ENCODE assay signal across 20 cellular contexts in genomic region chr2:121478996-121479735, GRCh38. TPM values are rescaled to one million over a fixed set of nuclear protein-coding genes. Genes with fewer than 3 reads are reported as not detected.
A peak's percentile ranks its signal among the peaks of the same experiment; 100 is the strongest.
DNase-seq lines count a peak whose midpoint lies in the region; ATAC-seq and TF ChIP-seq lines count a peak whose summit lies in the region.
"Had no signal": no experiment of that assay in that cellular context is flagged by ENCODE, and none has a peak within 500 bp of the region (broad histone marks: within the 10 kb centered on the region; RNA-seq: fewer than 3 reads in every experiment).

No MANE protein-coding gene starts in this region.

- peaks cover 48% of the 10 kb centered on the region for H3K4me1 ChIP-seq in ACC112 (ENCODE audit: control insufficient read depth, insufficient read depth, low read length, unreplicated experiment)
- H3K4me1 ChIP-seq in esophagus muscularis mucosa = peaks cover 34 to 68% (median 64%) of the 10 kb centered on the region in 4 donors
- H3K4me1 ChIP-seq: right lobe of liver, uterus had no signal

- ATAC-seq in central memory CD8-positive, alpha-beta T cell (replicated peaks; ENCODE audit: extremely low read depth, poor library complexity, severe bottlenecking) = no peak
- ATAC-seq in HG02852 (IDR thresholded peaks at IDR 0.05; ENCODE audit: unreplicated experiment) = no peak
- no peak for ATAC-seq in GM21381 (IDR thresholded peaks at IDR 0.05; ENCODE audit: unreplicated experiment)
- ATAC-seq: activated CD8-positive, alpha-beta T cell treated with anti-CD3 and anti-CD28 coated beads, Interleukin-2, amount 10 ng/mL, durations not matched to agents 7 days and 5 days; T-cell had no signal

- no peaks in the 10 kb centered on the region for H3K27me3 Mint-ChIP-seq in central memory CD8-positive, alpha-beta T cell
- H3K27me3 Mint-ChIP-seq in nephron (ENCODE audit: low read depth) = no peaks in the 10 kb centered on the region
- H3K27me3 Mint-ChIP-seq: T-cell had no signal

- H2AFZ ChIP-seq in ACC112 (ENCODE audit: low read length, unreplicated experiment) = no peak overlapping the region

- H3K36me3 ChIP-seq in ACC112 (ENCODE audit: insufficient read depth, low read length) = no peaks in the 10 kb centered on the region
- no peaks in the 10 kb centered on the region for H3K36me3 ChIP-seq in esophagus muscularis mucosa
- H3K36me3 ChIP-seq: ovary, uterus had no signal

- H3K4me3 ChIP-seq in ACC112 (ENCODE audit: low read depth, low read length) (no peak overlapping the region), esophagus muscularis mucosa (no peak overlapping the region)
- H3K4me3 ChIP-seq: K562, mucosa of descending colon, ovary, right lobe of liver, uterus had no signal

- peaks cover 41% of the 10 kb centered on the region for H3K4me1 Mint-ChIP-seq in central memory CD8-positive, alpha-beta T cell
- peaks cover 53% of the 10 kb centered on the region for H3K4me1 Mint-ChIP-seq in nephron

- TF ChIP-seq CTCF in nephron (IDR thresholded peaks at IDR 0.05; ENCODE audit: unreplicated experiment in 3 of 3) (no peak), esophagus muscularis mucosa (IDR thresholded peaks at IDR 0.05) (no peak)

- peak overlapping the region; percentile 56; the same call in 1 of the 2 replicates for H3K27ac ChIP-seq in ACC112 (ENCODE audit: low read depth, low read length)
- H3K27ac ChIP-seq in esophagus muscularis mucosa (replicated peaks in 1 of 4) = peak overlapping the region in 1 of 4 donors; percentile 10
- H3K27ac ChIP-seq: ovary, right lobe of liver, uterus had no signal

- H3K27ac Mint-ChIP-seq in central memory CD8-positive, alpha-beta T cell (ENCODE audit: low read depth) = peak overlapping the region; percentile 84
- peak overlapping the region; percentile 68 to 93 (median 92) for H3K27ac Mint-ChIP-seq in nephron
- H3K27ac Mint-ChIP-seq: activated CD8-positive, alpha-beta T cell treated with anti-CD3 and anti-CD28 coated beads, Interleukin-2, amount 10 ng/mL, durations not matched to agents 7 days and 5 days had no signal

- TF ChIP-seq EP300 in esophagus muscularis mucosa (IDR thresholded peaks at IDR 0.05) = no peak

- no peaks in the 10 kb centered on the region for H3K9me3 ChIP-seq in esophagus muscularis mucosa
- H3K9me3 ChIP-seq: mucosa of descending colon, ovary, right lobe of liver, uterus had no signal

- no peaks in the 10 kb centered on the region for H3K9me3 Mint-ChIP-seq in central memory CD8-positive, alpha-beta T cell
- H3K9me3 Mint-ChIP-seq in nephron = no peaks in the 10 kb centered on the region
- H3K9me3 Mint-ChIP-seq: T-cell had no signal

- H3K79me2 ChIP-seq in ACC112 (ENCODE audit: control insufficient read depth, insufficient read depth, low read length, unreplicated experiment) = peaks cover 60% of the 10 kb centered on the region

- no peak for TF ChIP-seq POLR2A in esophagus muscularis mucosa (IDR thresholded peaks at IDR 0.05; ENCODE audit: low read depth)

- no peaks in the 10 kb centered on the region for H3K27me3 ChIP-seq in ACC112 (ENCODE audit: insufficient read depth, low read length)
- no peaks in the 10 kb centered on the region for H3K27me3 ChIP-seq in esophagus muscularis mucosa
- H3K27me3 ChIP-seq: ovary, right lobe of liver, uterus had no signal

- intact Hi-C loops in esophagus muscularis mucosa (cut with DNase I) = no loop called here

- DNase-seq in EH (ENCODE audit: low read depth) = peak; percentile 29
- DNase-seq in central memory CD8-positive, alpha-beta T cell (ENCODE audit: low spot score in 2 of 2) = no peak
- DNase-seq in esophagus muscularis mucosa (ENCODE audit: extremely low spot score) = no peak
- DNase-seq in dermis blood vessel endothelial cell = no peak
- DNase-seq: activated CD8-positive, alpha-beta T cell treated with anti-CD3 and anti-CD28 coated beads, Interleukin-2, amount 10 ng/mL, durations not matched to agents 7 days and 5 days; amygdala; left colon; NCI-H1930; ovary; right lobe of liver; stimulated activated CD4-positive, alpha-beta T cell treated with anti-CD3 and anti-CD28 coated beads, Interleukin-2, amount 100 ng/mL, for 24 hours; T-cell; uterus had no signal

- H3K4me3 Mint-ChIP-seq in central memory CD8-positive, alpha-beta T cell = peak overlapping the region; percentile 25
- peak overlapping the region in 1 of 3 experiments; percentile 13 for H3K4me3 Mint-ChIP-seq in nephron
- H3K4me3 Mint-ChIP-seq: activated CD8-positive, alpha-beta T cell treated with anti-CD3 and anti-CD28 coated beads, Interleukin-2, amount 10 ng/mL, durations not matched to agents 7 days and 5 days; T-cell had no signal

- H3K36me3 Mint-ChIP-seq in central memory CD8-positive, alpha-beta T cell (ENCODE audit: insufficient read depth) = peaks cover 14% of the 10 kb centered on the region
- H3K36me3 Mint-ChIP-seq in nephron (ENCODE audit: low read depth) = no peaks in the 10 kb centered on the region

- 73% methylated on average over 6 of the region's 6 CpGs for WGBS in esophagus muscularis mucosa

RNA-seq across cellular contexts. Expression of gene RNU4ATAC, which starts 51.5 kb away (rescaled TPM):
- total RNA-seq in esophagus muscularis mucosa = not detected
- under 0.01 TPM in 1 of 2 replicates, not detected in the other for total RNA-seq in dermis blood vessel endothelial cell
- total RNA-seq: activated CD8-positive, alpha-beta T cell treated with anti-CD3 and anti-CD28 coated beads, Interleukin-2, amount 10 ng/mL, durations not matched to agents 7 days and 5 days; left colon; NCI-H460; ovary; right lobe of liver; T-cell had no signal
